ENCODE assay signal across 9 cellular contexts in genomic region chrX:102746134-102746584, GRCh38. TPM values are rescaled to one million over a fixed set of nuclear protein-coding genes. Genes with fewer than 3 reads are reported as not detected.
DNase-seq lines count a peak whose midpoint lies in the region; ATAC-seq and TF ChIP-seq lines count a peak whose summit lies in the region.
"Had no signal": no experiment of that assay in that cellular context is flagged by ENCODE, and none has a peak within 500 bp of the region (broad histone marks: within the 10 kb centered on the region; RNA-seq: fewer than 3 reads in every experiment).

No MANE protein-coding gene starts in this region.

- H3K9me3 ChIP-seq in GM23248 (ENCODE audit: low read depth): no peaks in the 10 kb centered on the region

- peak overlapping the region; percentile 48 for H3K4me2 ChIP-seq in GM23248 (ENCODE audit: unreplicated experiment)

- H3K4me3 ChIP-seq in GM23248: peak overlapping the region; percentile 70
- H3K4me3 ChIP-seq: K562 had no signal

- no peaks in the 10 kb centered on the region for H4K20me1 ChIP-seq in GM23248 (ENCODE audit: insufficient read depth)

- ATAC-seq in foreskin keratinocyte (peak; percentile 88), omental fat pad (ENCODE audit: low FRiP score) (peak; percentile 63), HG02571 (IDR thresholded peaks at IDR 0.05; ENCODE audit: unreplicated experiment) (no peak), HG03045 (IDR thresholded peaks at IDR 0.05; ENCODE audit: unreplicated experiment) (no peak), GM18517 (IDR thresholded peaks at IDR 0.05; ENCODE audit: unreplicated experiment) (no peak)
- ATAC-seq: K562 had no signal

- 0 to 2% methylated on average over 3 to 12 of the region's 38 CpGs for WGBS in GM23248 (ENCODE audit: low coverage in 1 of 2, low lambda C conversion rate in 2 of 2, missing lambda C conversion rate in 2 of 2), 2 experiments

- no peaks in the 10 kb centered on the region for H3K36me3 ChIP-seq in GM23248 (ENCODE audit: low read depth)

- H3K27me3 ChIP-seq in GM23248 (replicated peaks; ENCODE audit: insufficient read depth) (no peaks in the 10 kb centered on the region), foreskin keratinocyte (no peaks in the 10 kb centered on the region)

- peak overlapping the region; percentile 88 for H2AFZ ChIP-seq in GM23248

- H3F3A ChIP-seq in GM23248 (ENCODE audit: insufficient read depth): no peaks in the 10 kb centered on the region

- H3K27ac ChIP-seq in GM23248 (no peak overlapping the region), foreskin keratinocyte (no peak overlapping the region)

- no peaks in the 10 kb centered on the region for H3K9me2 ChIP-seq in GM23248 (ENCODE audit: insufficient read depth)

- peak; percentile 67 for DNase-seq in GM23248
- peak; percentile 26 for DNase-seq in activated T-cell treated with anti-CD3 and anti-CD28 coated beads, Interleukin-2, amount 50 U/mL, for 1 hour
- DNase-seq in foreskin keratinocyte: no peak
- no peak for DNase-seq in omental fat pad (ENCODE audit: low spot score)
- no peak for DNase-seq in glomerular visceral epithelial cell (ENCODE audit: extremely low spot score)

- H3K9ac ChIP-seq in GM23248: peak overlapping the region; percentile 67

- H3K79me2 ChIP-seq in GM23248 (ENCODE audit: insufficient read depth): no peaks in the 10 kb centered on the region

- H3K4me1 ChIP-seq in GM23248 (ENCODE audit: insufficient read depth): no peaks in the 10 kb centered on the region
- no peaks in the 10 kb centered on the region for H3K4me1 ChIP-seq in foreskin keratinocyte

- in situ Hi-C loops in GM23248 (cut with MboI): no loop called here

- TF ChIP-seq CTCF in foreskin keratinocyte (conservative IDR thresholded peaks at IDR 0.05): no peak
- TF ChIP-seq CTCF in omental fat pad (IDR thresholded peaks at IDR 0.05): no peak

RNA-seq across cellular contexts. Expression of gene GPRASP3, which starts 25.6 kb away (rescaled TPM):
- 0.89 and 1.5 TPM in 2 replicates for total RNA-seq in GM23248 (2014; rRNA removed; shearing (Covaris generic))
- polyA plus RNA-seq in GM23248 (2016; fragmentation: Nextera tagmentation; extraction: Ambion mirVana): 2.6 and 2.7 TPM in 2 replicates
- 3.6 and 4.3 TPM in 2 replicates for total RNA-seq in foreskin keratinocyte
- 1.3 TPM in 2 replicates for polyA plus RNA-seq in foreskin keratinocyte
- total RNA-seq in omental fat pad: 1 to 10 TPM; 1.3 to 5.7 (median 3.3) TPM

RNA-seq across cellular contexts. Expression of gene GPRASP2, which starts 33.9 kb away (rescaled TPM):
- 16.4 and 20.7 TPM in 2 replicates for total RNA-seq in GM23248 (2014; rRNA removed; shearing (Covaris generic))
- 8.4 TPM in 2 replicates for polyA plus RNA-seq in GM23248 (2016; fragmentation: Nextera tagmentation; extraction: Ambion mirVana)
- 9.1 and 9.9 TPM in 2 replicates for total RNA-seq in foreskin keratinocyte
- 2.4 and 2.9 TPM in 2 replicates for polyA plus RNA-seq in foreskin keratinocyte
- 10 to 100 TPM in 2 of 4 donors, 1 to 10 TPM in 2; 3.5 to 14.0 (median 10.6) TPM for total RNA-seq in omental fat pad

Comparison
In these comparisons a context has a peak if more than half of its experiments do, and no peak if none do; other contexts are left out.
1. DNase-seq: peak in GM23248 (single experiment) and activated T-cell treated with anti-CD3 and anti-CD28 coated beads, Interleukin-2, amount 50 U/mL, for 1 hour (single experiment); none in foreskin keratinocyte (0 of 2), omental fat pad (single experiment) and glomerular visceral epithelial cell (single experiment).
2. ATAC-seq: peak in foreskin keratinocyte (single experiment) and omental fat pad (single experiment); none in HG02571 (single experiment), HG03045 (single experiment) and GM18517 (single experiment).